Comparison of ENCODE assay signal across 7 cellular contexts in genomic region chrX:85345523-85345922, GRCh38. TPM values are rescaled to one million over a fixed set of nuclear protein-coding genes. Genes with fewer than 3 reads are reported as not detected.
"Had no signal": no experiment of that assay in that cellular context is flagged by ENCODE, and none has a peak within 500 bp of the region (broad histone marks: within the 10 kb centered on the region; RNA-seq: fewer than 3 reads in every experiment).

No MANE protein-coding gene starts in this region.

- ATAC-seq: GM23338, HCT116 had no signal

- H3K4me2 ChIP-seq: GM23338 had no signal

- H3K4me3 ChIP-seq: GM23338, HAP-1 had no signal

- H3K9me3 ChIP-seq: HAP-1 had no signal

- DNase-seq: H7, HFFc6, KG1 had no signal

- H3K4me1 ChIP-seq: HAP-1 had no signal

- H3K36me3 ChIP-seq: HAP-1 had no signal

- H2AFZ ChIP-seq: GM23338 had no signal

- H3K27ac ChIP-seq: HL-60 had no signal

RNA-seq across cellular contexts. Expression of gene POF1B, which starts 33.9 kb away (rescaled TPM):
- total RNA-seq: H7, HFFc6 had no signal
